In genomic region chr16:70422543-70422942, GRCh38 we compare ENCODE assay signal across 18 cellular contexts. TPM values are rescaled to one million over a fixed set of nuclear protein-coding genes. Genes with fewer than 3 reads are reported as not detected.
DNase-seq lines count a peak whose midpoint lies in the region; ATAC-seq and TF ChIP-seq lines count a peak whose summit lies in the region.
"Had no signal": no experiment of that assay in that cellular context is flagged by ENCODE, and none has a peak within 500 bp of the region (broad histone marks: within the 10 kb centered on the region; RNA-seq: fewer than 3 reads in every experiment).

No MANE protein-coding gene starts in this region.

- H3K4me1 ChIP-seq in mucosa of descending colon (ENCODE audit: low read depth) = peaks cover 2% of the 10 kb centered on the region

- ATAC-seq in mucosa of descending colon = peak; percentile 41
- no peak for ATAC-seq in stimulated activated effector memory CD8-positive, alpha-beta T cell treated with anti-CD3 and anti-CD28 coated beads, Interleukin-12 subunit alpha, Interleukin-12 subunit beta, amount 100 ng/mL, for 72 hours

- H3K27ac ChIP-seq in HL-60 (replicated peaks) = peak overlapping the region; percentile 83
- H3K27ac ChIP-seq: GM23248, right atrium auricular region, thoracic aorta had no signal

- H3K27ac Mint-ChIP-seq in activated naive CD8-positive, alpha-beta T cell = peak overlapping the region; percentile 50
- peak overlapping the region; percentile 32 for H3K27ac Mint-ChIP-seq in stimulated activated effector memory CD8-positive, alpha-beta T cell treated with anti-CD3 and anti-CD28 coated beads, Interleukin-12 subunit alpha, Interleukin-12 subunit beta, amount 100 ng/mL, for 72 hours

- DNase-seq in HL-60 (ENCODE audit: low read depth in 1 of 2, low spot score in 1 of 2) (no peak), mucosa of descending colon (no peak), GM13977 (ENCODE audit: low spot score) (no peak), AG08396 (ENCODE audit: low spot score) (no peak), NCI-H748 treated with DMSO at 0.1 percent for 48 hours (lab: John Stamatoyannopoulos, UW) (no peak)
- DNase-seq in stimulated activated effector memory CD8-positive, alpha-beta T cell treated with anti-CD3 and anti-CD28 coated beads, Interleukin-12 subunit alpha, Interleukin-12 subunit beta, amount 100 ng/mL, for 72 hours (ENCODE audit: low spot score in 2 of 2) = no peak
- DNase-seq: activated CD4-positive, CD25-positive, alpha-beta regulatory T cell; erythroblast; foreskin melanocyte; GM23248; kidney; mesenchymal stem cell; NCI-H2171 treated with DMSO at 0.1 percent for 48 hours; occipital lobe; stimulated activated CD4-positive, alpha-beta T cell treated with anti-CD3 and anti-CD28 coated beads, Interleukin-15, amount 100 ng/mL, for 24 hours had no signal

- no peaks in the 10 kb centered on the region for H3K9me3 Mint-ChIP-seq in activated naive CD8-positive, alpha-beta T cell (ENCODE audit: low read depth)
- no peaks in the 10 kb centered on the region for H3K9me3 Mint-ChIP-seq in stimulated activated effector memory CD8-positive, alpha-beta T cell treated with anti-CD3 and anti-CD28 coated beads, Interleukin-12 subunit alpha, Interleukin-12 subunit beta, amount 100 ng/mL, for 72 hours

- H3K36me3 ChIP-seq in mucosa of descending colon (ENCODE audit: low read depth) = no peaks in the 10 kb centered on the region
- H3K36me3 ChIP-seq: thoracic aorta had no signal

- peaks cover 50% of the 10 kb centered on the region for H3K4me1 Mint-ChIP-seq in activated naive CD8-positive, alpha-beta T cell (ENCODE audit: low read depth)
- H3K4me1 Mint-ChIP-seq in stimulated activated effector memory CD8-positive, alpha-beta T cell treated with anti-CD3 and anti-CD28 coated beads, Interleukin-12 subunit alpha, Interleukin-12 subunit beta, amount 100 ng/mL, for 72 hours = peaks cover 49% of the 10 kb centered on the region

- H3K4me3 ChIP-seq in HL-60 (replicated peaks; ENCODE audit: insufficient read depth, low read length) = no peak overlapping the region
- H3K4me3 ChIP-seq in mucosa of descending colon = no peak overlapping the region
- H3K4me3 ChIP-seq: GM23248, right atrium auricular region, thoracic aorta had no signal

- no peaks in the 10 kb centered on the region for H3K27me3 ChIP-seq in HL-60 (ENCODE audit: insufficient read depth, poor library complexity, severe bottlenecking)
- H3K27me3 ChIP-seq: right atrium auricular region had no signal

- intact Hi-C loops in mucosa of descending colon (cut with DNase I, micrococcal nuclease) = no loop called here

- TF ChIP-seq CTCF in HL-60 (IDR thresholded peaks at IDR 0.05; ENCODE audit: insufficient read depth, low read length) = no peak
- TF ChIP-seq CTCF in mucosa of descending colon (IDR thresholded peaks at IDR 0.05) = no peak
- no peak for TF ChIP-seq CTCF in GM13977 (IDR thresholded peaks at IDR 0.05; ENCODE audit: extremely low read depth, insufficient read depth, missing control alignments)

- no peak overlapping the region for H3K4me3 Mint-ChIP-seq in activated naive CD8-positive, alpha-beta T cell
- H3K4me3 Mint-ChIP-seq in stimulated activated effector memory CD8-positive, alpha-beta T cell treated with anti-CD3 and anti-CD28 coated beads, Interleukin-12 subunit alpha, Interleukin-12 subunit beta, amount 100 ng/mL, for 72 hours = no peak overlapping the region

- no peaks in the 10 kb centered on the region for H3K27me3 Mint-ChIP-seq in activated naive CD8-positive, alpha-beta T cell

- no peaks in the 10 kb centered on the region for H3K9me3 ChIP-seq in mucosa of descending colon
- H3K9me3 ChIP-seq: right atrium auricular region, thoracic aorta had no signal

- in situ Hi-C loops in GM13977 (cut with MboI; ENCODE audit: low pct_unique_long_range_greater_than_20kb, low sequenced_read_pairs, unreplicated experiment) = no loop called here

- peaks cover under 1% of the 10 kb centered on the region for H3K36me3 Mint-ChIP-seq in activated naive CD8-positive, alpha-beta T cell
- peaks cover 8% of the 10 kb centered on the region for H3K36me3 Mint-ChIP-seq in stimulated activated effector memory CD8-positive, alpha-beta T cell treated with anti-CD3 and anti-CD28 coated beads, Interleukin-12 subunit alpha, Interleukin-12 subunit beta, amount 100 ng/mL, for 72 hours

RNA-seq across cellular contexts. Expression of gene ST3GAL2, which starts 16.4 kb away (rescaled TPM):
- 10 to 100 TPM in 1 of 3 donors, 1 to 10 TPM in 2; 4.2 to 22.4 (median 9.5) TPM for total RNA-seq in mucosa of descending colon

RNA-seq across cellular contexts. Expression of gene FCSK, which starts 31.9 kb away (rescaled TPM):
- 10 to 100 TPM; 30.1 to 47.4 (median 33.0) TPM for total RNA-seq in mucosa of descending colon
